Comparison of ENCODE assay signal across 1 cellular context in the genomic region with DNA sequence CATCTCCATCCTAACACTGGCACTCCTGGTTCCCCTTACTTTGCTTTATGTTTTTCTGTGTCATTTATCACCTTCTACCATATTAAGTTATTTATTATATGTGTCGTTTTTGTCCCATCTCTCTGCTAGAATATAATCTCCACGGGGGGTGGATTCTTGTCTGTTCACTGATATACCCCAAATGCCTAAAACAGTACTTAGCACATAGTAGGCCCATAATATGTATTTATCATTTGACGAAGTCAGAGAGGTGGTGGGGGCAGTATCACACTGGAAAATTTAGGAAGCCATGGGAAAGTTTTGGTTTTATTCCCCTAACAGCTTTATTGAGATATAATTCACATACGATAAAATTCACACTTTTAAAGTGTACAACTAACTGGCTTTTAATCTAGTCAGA.
TF ChIP-seq lines count a peak whose summit lies in the region.

No MANE protein-coding gene starts in this region.

TF ChIP-seq in K562, 482 proteins besides CTCF, POLR2A, EP300 and RAD21:
- peak; percentile 72 for TF ChIP-seq ZKSCAN1 (IDR thresholded peaks at IDR 0.05; ENCODE audit: low read depth, low read length)
- no peak for TF ChIP-seq FOXK2 (conservative IDR thresholded peaks at IDR 0.05 in 1 of 2, IDR thresholded peaks at IDR 0.05 in 1 of 2; ENCODE audit: low read depth in 2 of 2)
